ENCODE assay signal across 8 cellular contexts in genomic region chr17:75113798-75114551, GRCh38. TPM values are rescaled to one million over a fixed set of nuclear protein-coding genes. Genes with fewer than 3 reads are reported as not detected.
DNase-seq lines count a peak whose midpoint lies in the region; ATAC-seq and TF ChIP-seq lines count a peak whose summit lies in the region.

No MANE protein-coding gene starts in this region.

- H3K4me3 Mint-ChIP-seq in activated T-helper 1 cell treated with anti-CD3 and anti-CD28 coated beads, Interleukin-12 subunit alpha, Interleukin-12 subunit beta, Interleukin-2, Interleukin-4 antibody, amounts not matched to agents 30 ng/mL and 10 ng/mL and 1 ng/mL, durations not matched to agents 14 hours and 24 hours and 36 hours, result peak overlapping the region; percentile 78
- H3K4me3 Mint-ChIP-seq in stimulated activated naive CD8-positive, alpha-beta T cell treated with anti-CD3 and anti-CD28 coated beads, Interleukin-15, Interleukin-2, amounts not matched to agents 100 ng/mL and 50 ng/mL, for 24 hours, result peak overlapping the region; percentile 84

- no peak overlapping the region for H2AFZ ChIP-seq in neural cell (ENCODE audit: low read depth, low read length)

- peak; percentile 32 for ATAC-seq in GM18861 (IDR thresholded peaks at IDR 0.05; ENCODE audit: unreplicated experiment)

- DNase-seq in A172 (ENCODE audit: low spot score) (peak; percentile 85), LoVo (ENCODE audit: low spot score) (peak; percentile 89), RPMI7951 (ENCODE audit: low read depth) (peak; percentile 82), fibroblast of pulmonary artery (ENCODE audit: low read depth) (peak; percentile 94)
- DNase-seq in activated T-helper 1 cell treated with anti-CD3 and anti-CD28 coated beads, Interleukin-12 subunit alpha, Interleukin-12 subunit beta, Interleukin-2, Interleukin-4 antibody, amounts not matched to agents 30 ng/mL and 10 ng/mL and 1 ng/mL, durations not matched to agents 14 hours and 24 hours and 36 hours (ENCODE audit: low spot score), result peak; percentile 81

- H3K9ac ChIP-seq in neural cell (ENCODE audit: low read length), result no peak overlapping the region

- peaks cover 39% of the 10 kb centered on the region for H3K4me1 Mint-ChIP-seq in activated T-helper 1 cell treated with anti-CD3 and anti-CD28 coated beads, Interleukin-12 subunit alpha, Interleukin-12 subunit beta, Interleukin-2, Interleukin-4 antibody, amounts not matched to agents 30 ng/mL and 10 ng/mL and 1 ng/mL, durations not matched to agents 14 hours and 24 hours and 36 hours (ENCODE audit: low read depth)
- H3K4me1 Mint-ChIP-seq in stimulated activated naive CD8-positive, alpha-beta T cell treated with anti-CD3 and anti-CD28 coated beads, Interleukin-15, Interleukin-2, amounts not matched to agents 100 ng/mL and 50 ng/mL, for 24 hours (ENCODE audit: low read depth), result peaks cover 51% of the 10 kb centered on the region

- H3K4me2 ChIP-seq in neural cell (ENCODE audit: low read length), result no peak overlapping the region

- no peaks in the 10 kb centered on the region for H3K27me3 Mint-ChIP-seq in activated T-helper 1 cell treated with anti-CD3 and anti-CD28 coated beads, Interleukin-12 subunit alpha, Interleukin-12 subunit beta, Interleukin-2, Interleukin-4 antibody, amounts not matched to agents 30 ng/mL and 10 ng/mL and 1 ng/mL, durations not matched to agents 14 hours and 24 hours and 36 hours (ENCODE audit: insufficient read depth)
- H3K27me3 Mint-ChIP-seq in stimulated activated naive CD8-positive, alpha-beta T cell treated with anti-CD3 and anti-CD28 coated beads, Interleukin-15, Interleukin-2, amounts not matched to agents 100 ng/mL and 50 ng/mL, for 24 hours, result no peaks in the 10 kb centered on the region

- H3K4me3 ChIP-seq in fibroblast of pulmonary artery (replicated peaks; ENCODE audit: low read depth, low read length), result peak overlapping the region; percentile 54
- no peak overlapping the region for H3K4me3 ChIP-seq in neural cell (ENCODE audit: low read length)

- no peak overlapping the region for H3K27ac ChIP-seq in neural cell (ENCODE audit: low read length)

- no peaks in the 10 kb centered on the region for H3K9me3 Mint-ChIP-seq in activated T-helper 1 cell treated with anti-CD3 and anti-CD28 coated beads, Interleukin-12 subunit alpha, Interleukin-12 subunit beta, Interleukin-2, Interleukin-4 antibody, amounts not matched to agents 30 ng/mL and 10 ng/mL and 1 ng/mL, durations not matched to agents 14 hours and 24 hours and 36 hours
- H3K9me3 Mint-ChIP-seq in stimulated activated naive CD8-positive, alpha-beta T cell treated with anti-CD3 and anti-CD28 coated beads, Interleukin-15, Interleukin-2, amounts not matched to agents 100 ng/mL and 50 ng/mL, for 24 hours, result no peaks in the 10 kb centered on the region

- H3K79me2 ChIP-seq in neural cell (replicated peaks; ENCODE audit: insufficient read depth, low read length), result peaks cover 9% of the 10 kb centered on the region

- peak; percentile 93 for TF ChIP-seq CTCF in fibroblast of pulmonary artery (IDR thresholded peaks at IDR 0.05; ENCODE audit: low read length, missing control alignments)
- peak; percentile 87 for TF ChIP-seq CTCF in neural cell (IDR thresholded peaks at IDR 0.05; ENCODE audit: poor library complexity, severe bottlenecking)

- H3K9me3 ChIP-seq in neural cell (ENCODE audit: low read length), result no peaks in the 10 kb centered on the region

- H3K27ac Mint-ChIP-seq in activated T-helper 1 cell treated with anti-CD3 and anti-CD28 coated beads, Interleukin-12 subunit alpha, Interleukin-12 subunit beta, Interleukin-2, Interleukin-4 antibody, amounts not matched to agents 30 ng/mL and 10 ng/mL and 1 ng/mL, durations not matched to agents 14 hours and 24 hours and 36 hours, result peak overlapping the region; percentile 88
- peak overlapping the region; percentile 93 for H3K27ac Mint-ChIP-seq in stimulated activated naive CD8-positive, alpha-beta T cell treated with anti-CD3 and anti-CD28 coated beads, Interleukin-15, Interleukin-2, amounts not matched to agents 100 ng/mL and 50 ng/mL, for 24 hours

- no peaks in the 10 kb centered on the region for H3K27me3 ChIP-seq in neural cell (ENCODE audit: insufficient read depth, low read depth, low read length)

- H3K9me2 ChIP-seq in neural cell (ENCODE audit: insufficient read depth, low read length), result no peaks in the 10 kb centered on the region

- peaks cover 26% of the 10 kb centered on the region for H3K36me3 Mint-ChIP-seq in activated T-helper 1 cell treated with anti-CD3 and anti-CD28 coated beads, Interleukin-12 subunit alpha, Interleukin-12 subunit beta, Interleukin-2, Interleukin-4 antibody, amounts not matched to agents 30 ng/mL and 10 ng/mL and 1 ng/mL, durations not matched to agents 14 hours and 24 hours and 36 hours (ENCODE audit: low read depth)
- H3K36me3 Mint-ChIP-seq in stimulated activated naive CD8-positive, alpha-beta T cell treated with anti-CD3 and anti-CD28 coated beads, Interleukin-15, Interleukin-2, amounts not matched to agents 100 ng/mL and 50 ng/mL, for 24 hours (ENCODE audit: low read depth), result peaks cover 13% of the 10 kb centered on the region

- intact Hi-C loops in activated T-helper 1 cell treated with anti-CD3 and anti-CD28 coated beads, Interleukin-12 subunit alpha, Interleukin-12 subunit beta, Interleukin-2, Interleukin-4 antibody, amounts not matched to agents 30 ng/mL and 10 ng/mL and 1 ng/mL, durations not matched to agents 14 hours and 24 hours and 36 hours (cut with micrococcal nuclease), result loop anchor here (1.0 to 5.0 kb wide), 8 partner anchors 17 to 299 kb away; partner anchors contain the start of genes GGA3, JPT1, MRPS7 and NT5C

- no peaks in the 10 kb centered on the region for H3K36me3 ChIP-seq in neural cell (ENCODE audit: insufficient read depth, low read length)

- no peaks in the 10 kb centered on the region for H4K20me1 ChIP-seq in neural cell (ENCODE audit: insufficient read depth)

- no peaks in the 10 kb centered on the region for H3F3A ChIP-seq in neural cell (ENCODE audit: insufficient read depth, low read length, poor library complexity, severe bottlenecking)

- peak; percentile 80 for TF ChIP-seq RAD21 in neural cell (conservative IDR thresholded peaks at IDR 0.05)

- TF ChIP-seq EP300 in neural cell (conservative IDR thresholded peaks at IDR 0.05; ENCODE audit: poor library complexity, severe bottlenecking), result no peak

TF ChIP-seq in neural cell, 6 proteins besides CTCF, POLR2A, EP300 and RAD21:
- TF ChIP-seq SMC3 (conservative IDR thresholded peaks at IDR 0.05; ENCODE audit: poor library complexity) (peak; percentile 80), POLR2AphosphoS5 (IDR thresholded peaks at IDR 0.05) (no peak)

RNA-seq across cellular contexts. Expression of gene ARMC7, which starts 4.2 kb away (rescaled TPM):
- total RNA-seq in A172 (2014; rRNA removed; shearing (Covaris generic)), result 3.2 and 6.0 TPM in 2 replicates
- total RNA-seq in RPMI7951 (2014; rRNA removed; shearing (Covaris generic)), result 3.7 and 4.3 TPM in 2 replicates
- total RNA-seq in activated T-helper 1 cell treated with anti-CD3 and anti-CD28 coated beads, Interleukin-12 subunit alpha, Interleukin-12 subunit beta, Interleukin-2, Interleukin-4 antibody, amounts not matched to agents 30 ng/mL and 10 ng/mL and 1 ng/mL, durations not matched to agents 14 hours and 24 hours and 36 hours, result 11.6 and 13.0 TPM in 2 replicates
- polyA plus RNA-seq in neural cell, result 3.7 and 4.0 TPM in 2 replicates
- 3.4 and 5.0 TPM in 2 replicates for polyA minus RNA-seq in neural cell

RNA-seq across cellular contexts. Expression of gene NT5C, which starts 17.6 kb away (rescaled TPM):
- 73.6 and 83.9 TPM in 2 replicates for total RNA-seq in A172 (2014; rRNA removed; shearing (Covaris generic))
- total RNA-seq in RPMI7951 (2014; rRNA removed; shearing (Covaris generic)), result 78.1 and 78.9 TPM in 2 replicates
- total RNA-seq in activated T-helper 1 cell treated with anti-CD3 and anti-CD28 coated beads, Interleukin-12 subunit alpha, Interleukin-12 subunit beta, Interleukin-2, Interleukin-4 antibody, amounts not matched to agents 30 ng/mL and 10 ng/mL and 1 ng/mL, durations not matched to agents 14 hours and 24 hours and 36 hours, result 80.0 and 80.1 TPM in 2 replicates
- 58.7 and 74.0 TPM in 2 replicates for polyA plus RNA-seq in neural cell
- 13.6 and 16.1 TPM in 2 replicates for polyA minus RNA-seq in neural cell

RNA-seq across cellular contexts. Expression of gene SLC16A5, which starts 26.2 kb away (rescaled TPM):
- total RNA-seq in A172 (2014; rRNA removed; shearing (Covaris generic)), result 0.10 TPM in 1 of 2 replicates, not detected in the other
- 6.6 and 8.8 TPM in 2 replicates for total RNA-seq in RPMI7951 (2014; rRNA removed; shearing (Covaris generic))
- 5.5 and 7.2 TPM in 2 replicates for total RNA-seq in activated T-helper 1 cell treated with anti-CD3 and anti-CD28 coated beads, Interleukin-12 subunit alpha, Interleukin-12 subunit beta, Interleukin-2, Interleukin-4 antibody, amounts not matched to agents 30 ng/mL and 10 ng/mL and 1 ng/mL, durations not matched to agents 14 hours and 24 hours and 36 hours
- polyA plus RNA-seq in neural cell, result not detected in 2 replicates
- polyA minus RNA-seq in neural cell, result not detected in 2 replicates

RNA-seq across cellular contexts. Expression of gene JPT1, which starts 40.3 kb away (rescaled TPM):
- 626 and 687 TPM in 2 replicates for total RNA-seq in A172 (2014; rRNA removed; shearing (Covaris generic))
- total RNA-seq in RPMI7951 (2014; rRNA removed; shearing (Covaris generic)), result 281 and 336 TPM in 2 replicates
- total RNA-seq in activated T-helper 1 cell treated with anti-CD3 and anti-CD28 coated beads, Interleukin-12 subunit alpha, Interleukin-12 subunit beta, Interleukin-2, Interleukin-4 antibody, amounts not matched to agents 30 ng/mL and 10 ng/mL and 1 ng/mL, durations not matched to agents 14 hours and 24 hours and 36 hours, result 271 and 299 TPM in 2 replicates
- 1,721 and 2,003 TPM in 2 replicates for polyA plus RNA-seq in neural cell
- polyA minus RNA-seq in neural cell, result 1,072 and 1,108 TPM in 2 replicates
